2 cellular contexts compared by ENCODE assay signal in genomic region chr10:1074748-1075358, GRCh38.
TF ChIP-seq lines count a peak whose summit lies in the region.

No MANE protein-coding gene starts in this region.

TF ChIP-seq in GM23338, 12 proteins besides CTCF, POLR2A, EP300 and RAD21:
- TF ChIP-seq ZNF331 (CRISPR knock-in tag; IDR thresholded peaks at IDR 0.05; ENCODE audit: low read depth) (no peak), ETS1 (IDR thresholded peaks at IDR 0.05) (no peak), REST (IDR thresholded peaks at IDR 0.05; ENCODE audit: unreplicated experiment) (no peak), EZH2 (IDR thresholded peaks at IDR 0.05; ENCODE audit: low read depth, unreplicated experiment) (no peak), ZNF462 (CRISPR knock-in tag; IDR thresholded peaks at IDR 0.05) (no peak), ZNF114 (CRISPR knock-in tag; IDR thresholded peaks at IDR 0.05) (no peak), POLR2AphosphoS5 (IDR thresholded peaks at IDR 0.05; ENCODE audit: low read depth) (no peak), JUNB (IDR thresholded peaks at IDR 0.05; ENCODE audit: unreplicated experiment) (no peak), CREB1 (CRISPR knock-in tag; IDR thresholded peaks at IDR 0.05; ENCODE audit: low read depth) (no peak), EZH2phosphoT487 (IDR thresholded peaks at IDR 0.05; ENCODE audit: unreplicated experiment) (no peak), NANOG (IDR thresholded peaks at IDR 0.05; ENCODE audit: borderline replicate concordance) (no peak), STAT1 (IDR thresholded peaks at IDR 0.05; ENCODE audit: unreplicated experiment) (no peak)

TF ChIP-seq in HepG2, 621 proteins besides CTCF, POLR2A, EP300 and RAD21:
- TF ChIP-seq ZNF260 (CRISPR knock-in tag; IDR thresholded peaks at IDR 0.05; ENCODE audit: borderline replicate concordance, low read depth) (no peak), HOXA7 (CRISPR knock-in tag; IDR thresholded peaks at IDR 0.05) (no peak), FOXK2 (IDR thresholded peaks at IDR 0.05) (no peak), PLSCR1 (CRISPR knock-in tag; IDR thresholded peaks at IDR 0.05; ENCODE audit: borderline replicate concordance) (no peak), ZNF446 (CRISPR knock-in tag; IDR thresholded peaks at IDR 0.05) (no peak), STAG1 (CRISPR knock-in tag; IDR thresholded peaks at IDR 0.05) (peak; percentile 61)
